ENCODE assay signal across 8 cellular contexts in the genomic region with DNA sequence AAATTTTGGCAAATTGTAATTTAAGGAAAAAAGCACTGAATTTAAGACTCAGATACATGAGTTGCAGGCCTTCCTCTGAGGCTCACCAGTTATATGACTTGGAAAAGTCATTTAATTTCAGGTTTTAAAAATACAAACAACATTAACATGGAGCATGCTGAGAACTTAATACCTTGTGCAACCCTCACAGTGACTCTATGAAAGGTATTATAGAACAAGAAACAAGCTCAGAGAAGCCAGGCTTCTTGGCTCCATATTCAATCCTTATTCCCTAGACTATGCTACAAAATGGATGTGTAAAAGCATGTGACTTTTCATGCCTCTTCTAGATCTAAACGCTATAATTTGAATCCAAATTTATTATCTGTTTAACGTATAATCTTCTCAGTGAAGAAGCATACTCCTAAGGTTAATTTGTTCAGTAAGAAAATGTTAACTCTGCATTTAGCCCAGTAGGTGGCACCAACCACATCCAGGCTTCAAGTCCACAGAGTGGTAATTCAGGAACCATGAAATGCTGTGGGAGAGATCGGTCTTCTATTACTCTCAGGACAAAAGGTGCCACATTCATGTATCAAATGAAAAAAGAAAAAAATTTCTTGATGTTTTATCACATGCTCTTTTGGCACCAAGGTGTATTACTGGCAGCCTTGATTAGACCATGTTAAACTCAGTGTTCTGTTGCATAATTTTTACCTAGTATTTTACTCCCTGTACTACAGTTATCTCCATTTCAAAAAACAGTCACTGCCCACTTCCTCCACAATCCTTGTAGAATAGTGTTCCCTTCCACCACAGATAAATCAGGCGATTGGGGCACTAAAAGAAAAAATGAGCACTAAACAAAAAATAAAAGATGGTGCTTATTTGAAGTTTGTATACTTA. TPM values are rescaled to one million over a fixed set of nuclear protein-coding genes. Genes with fewer than 3 reads are reported as not detected.
DNase-seq lines count a peak whose midpoint lies in the region; ATAC-seq and TF ChIP-seq lines count a peak whose summit lies in the region.

No MANE protein-coding gene starts in this region.

- H3K9me3 Mint-ChIP-seq in CD14-positive monocyte (no peaks in the 10 kb centered on the region), natural killer cell (no peaks in the 10 kb centered on the region)

- H3K36me3 Mint-ChIP-seq in CD14-positive monocyte (no peaks in the 10 kb centered on the region), natural killer cell (no peaks in the 10 kb centered on the region)

- peak overlapping the region in 1 of 7 donors; percentile 31 for H3K27ac Mint-ChIP-seq in CD14-positive monocyte
- H3K27ac Mint-ChIP-seq in natural killer cell: no peak overlapping the region

- ATAC-seq in GM18861 (IDR thresholded peaks at IDR 0.05; ENCODE audit: unreplicated experiment): peak; percentile 68
- ATAC-seq in HG03103 (IDR thresholded peaks at IDR 0.05; ENCODE audit: low read depth, unreplicated experiment): peak; percentile 90
- peak in 2 of 3 donors; percentile 64 to 76 for ATAC-seq in natural killer cell
- no peak for ATAC-seq in HG02970 (IDR thresholded peaks at IDR 0.05; ENCODE audit: low FRiP score, unreplicated experiment)

- no peak for DNase-seq in CD14-positive monocyte (ENCODE audit: low spot score)
- DNase-seq in NCI-H345 treated with DMSO at 0.1 percent for 48 hours (lab: John Stamatoyannopoulos, UW; ENCODE audit: unreplicated experiment): peak; percentile 47
- peak; percentile 16 for DNase-seq in activated CD4-positive, alpha-beta T cell treated with anti-CD3 and anti-CD28 coated beads, Interleukin-2, amount 50 U/mL, for 1 hour
- peak; percentile 66 for DNase-seq in fibroblast of gingiva (ENCODE audit: low read depth)
- DNase-seq in natural killer cell: no peak

- H3K4me3 Mint-ChIP-seq in CD14-positive monocyte (no peak overlapping the region), natural killer cell (no peak overlapping the region)

- intact Hi-C loops in CD14-positive monocyte (cut with micrococcal nuclease): loop anchor here in 1 of 2 donors (10.0 kb wide), 1 partner anchor 619 kb away; no protein-coding TSS in a partner anchor
- intact Hi-C loops in natural killer cell (cut with micrococcal nuclease): loop anchor here (2.0 to 10.0 kb wide), 3 partner anchors 641 to 1209 kb away; a partner anchor contains a TSS

- TF ChIP-seq CTCF in CD14-positive monocyte (IDR thresholded peaks at IDR 0.05) (peak; percentile 85), natural killer cell (IDR thresholded peaks at IDR 0.05) (peak; percentile 64)

- peaks cover 5% of the 10 kb centered on the region for H3K4me1 Mint-ChIP-seq in CD14-positive monocyte
- no peaks in the 10 kb centered on the region for H3K4me1 Mint-ChIP-seq in natural killer cell

- H3K27me3 Mint-ChIP-seq in CD14-positive monocyte (ENCODE audit: low read depth in 3 of 3) (peaks cover 0 to 6% (median 0%) of the 10 kb centered on the region in 3 donors), natural killer cell (ENCODE audit: low read depth in 2 of 2) (peaks cover 7 to 8% of the 10 kb centered on the region in 2 donors)

RNA-seq across cellular contexts. Expression of a gene that starts 9.3 kb away (rescaled TPM):
- not detected for polyA plus RNA-seq in CD14-positive monocyte
- total RNA-seq in natural killer cell: not detected

RNA-seq across cellular contexts. Expression of a gene that starts 12.5 kb away (rescaled TPM):
- polyA plus RNA-seq in CD14-positive monocyte: 1 to 10 TPM; 1.9 to 3.0 TPM
- total RNA-seq in natural killer cell: 1 to 10 TPM; 6.3 to 9.4 (median 8.7) TPM

Comparison
In these comparisons a context has a peak if more than half of its experiments do, and no peak if none do; other contexts are left out.
1. DNase-seq: peak in NCI-H345 treated with DMSO at 0.1 percent for 48 hours (single experiment), activated CD4-positive, alpha-beta T cell treated with anti-CD3 and anti-CD28 coated beads, Interleukin-2, amount 50 U/mL, for 1 hour (single experiment) and fibroblast of gingiva (single experiment); none in CD14-positive monocyte (single experiment) and natural killer cell (single experiment).